ENCODE assay signal across 16 cellular contexts in genomic region chr18:75124551-75124950, GRCh38.
DNase-seq lines count a peak whose midpoint lies in the region; ATAC-seq and TF ChIP-seq lines count a peak whose summit lies in the region.
"Had no signal": no experiment of that assay in that cellular context is flagged by ENCODE, and none has a peak within 500 bp of the region (broad histone marks: within the 10 kb centered on the region; RNA-seq: fewer than 3 reads in every experiment).

No MANE protein-coding gene starts in this region.

- no peaks in the 10 kb centered on the region for H4K20me1 ChIP-seq in PC-3 (ENCODE audit: low read length)

- no peaks in the 10 kb centered on the region for H3F3A ChIP-seq in PC-3 (ENCODE audit: low read length, unreplicated experiment)

- no TSS peak for BruUV-seq in PC-3 (replicated peaks; lab: Mats Ljungman, UMichigan)

- H3K4me3 ChIP-seq in PC-3 (ENCODE audit: low read length) = peak overlapping the region; percentile 63
- H3K4me3 ChIP-seq in trophoblast cell (ENCODE audit: low read depth, low read length) = no peak overlapping the region

- no peaks in the 10 kb centered on the region for H3K9me3 Mint-ChIP-seq in osteocyte (ENCODE audit: unreplicated experiment)

- H3K14ac ChIP-seq in trophoblast cell (ENCODE audit: low read length) = no peak overlapping the region

- no peak overlapping the region for H3K4me3 Mint-ChIP-seq in osteocyte (ENCODE audit: unreplicated experiment)

- H3K27me3 Mint-ChIP-seq in osteocyte (ENCODE audit: unreplicated experiment) = peaks cover 3% of the 10 kb centered on the region

- H2AK5ac ChIP-seq in trophoblast cell (ENCODE audit: low read length) = no peak overlapping the region

- WGBS in trophoblast cell (ENCODE audit: extremely low coverage, insufficient coverage, insufficient read length) = no CpG with 5 or more reads among the region's 14 CpGs

- H3K23ac ChIP-seq in trophoblast cell (ENCODE audit: low read length) = no peak overlapping the region

- peak overlapping the region; percentile 79; the same call in 1 of the 2 replicates for H2AFZ ChIP-seq in PC-3 (ENCODE audit: low read length)
- no peak overlapping the region for H2AFZ ChIP-seq in trophoblast cell (ENCODE audit: insufficient read depth, low read length, poor library complexity)

- no peaks in the 10 kb centered on the region for H3K27me3 ChIP-seq in PC-3 (ENCODE audit: low read length)
- no peaks in the 10 kb centered on the region for H3K27me3 ChIP-seq in trophoblast cell (ENCODE audit: insufficient read depth, low read length)

- H4K8ac ChIP-seq in trophoblast cell (ENCODE audit: low read depth, low read length) = no peak overlapping the region

- H4K91ac ChIP-seq in trophoblast cell (ENCODE audit: low read depth, low read length) = no peak overlapping the region

- H3K36me3 Mint-ChIP-seq in osteocyte (ENCODE audit: unreplicated experiment) = no peaks in the 10 kb centered on the region
- H3K36me3 Mint-ChIP-seq: CD4-positive, alpha-beta memory T cell; IgD-negative memory B cell had no signal

- H3K4me1 Mint-ChIP-seq in osteocyte (ENCODE audit: unreplicated experiment) = peaks cover 10% of the 10 kb centered on the region

- TF ChIP-seq CTCF in PC-3 (conservative IDR thresholded peaks at IDR 0.05; ENCODE audit: low read depth, low read length) = no peak
- TF ChIP-seq CTCF in osteocyte (IDR thresholded peaks at IDR 0.05) = no peak

- H3K9me2 ChIP-seq in PC-3 (replicated peaks; ENCODE audit: low read length) = no peaks in the 10 kb centered on the region

- H2BK5ac ChIP-seq in trophoblast cell (ENCODE audit: low read depth, low read length, poor library complexity) = no peak overlapping the region

- ATAC-seq in PC-3 = no peak
- ATAC-seq in GM18858 (IDR thresholded peaks at IDR 0.05; ENCODE audit: unreplicated experiment) = no peak
- ATAC-seq in HG03280 (IDR thresholded peaks at IDR 0.05; ENCODE audit: unreplicated experiment) = no peak
- ATAC-seq: HCT116 had no signal

- no peak overlapping the region for H3K9ac ChIP-seq in PC-3 (ENCODE audit: low read length)
- no peak overlapping the region for H3K9ac ChIP-seq in trophoblast cell (ENCODE audit: low read length)

- no peaks in the 10 kb centered on the region for H3K36me3 ChIP-seq in PC-3 (ENCODE audit: low read depth, low read length)
- H3K36me3 ChIP-seq in trophoblast cell (ENCODE audit: control insufficient read depth in 1 of 2, insufficient read depth in 2 of 2, low read length in 2 of 2) = no peaks in the 10 kb centered on the region

- H3K27ac Mint-ChIP-seq in osteocyte (ENCODE audit: unreplicated experiment) = no peak overlapping the region
- H3K27ac Mint-ChIP-seq: CD4-positive, alpha-beta memory T cell; IgD-negative memory B cell had no signal

- H3K79me2 ChIP-seq in PC-3 (ENCODE audit: low read length) (no peaks in the 10 kb centered on the region), trophoblast cell (ENCODE audit: control insufficient read depth, insufficient read depth, low read length, poor library complexity) (no peaks in the 10 kb centered on the region)

- intact Hi-C loops in PC-3 (cut with micrococcal nuclease) = no loop called here

- no peak for DNase-seq in PC-3
- DNase-seq in cerebellum (ENCODE audit: low spot score) = peak; percentile 9
- peak; percentile 66 for DNase-seq in osteocyte (ENCODE audit: extremely low spot score, unreplicated experiment)
- no peak for DNase-seq in trophoblast cell
- no peak for DNase-seq in SKM-1 treated with dmso at 0.1 percent for 144 hours (lab: John Stamatoyannopoulos, UW; ENCODE audit: unreplicated experiment)
- DNase-seq: CD4-positive, alpha-beta memory T cell; COR-L47; DMS79 treated with DMSO at 0.1 percent for 48 hours; GF-D8; NCI-H1048; NCI-H526 treated with DMSO at 0.1 percent for 48 hours had no signal

- H3K4ac ChIP-seq in trophoblast cell (ENCODE audit: low read depth, low read length) = no peak overlapping the region

- no peak overlapping the region for H3K18ac ChIP-seq in trophoblast cell (ENCODE audit: low read length)

- no peak overlapping the region for H2BK120ac ChIP-seq in trophoblast cell (ENCODE audit: insufficient read depth, low read length, poor library complexity)

- H3K9me3 ChIP-seq in PC-3 (ENCODE audit: low read length) (no peaks in the 10 kb centered on the region), trophoblast cell (ENCODE audit: insufficient read depth, low read depth, low read length) (peaks cover 5% of the 10 kb centered on the region)

- H3K4me1 ChIP-seq in PC-3 (ENCODE audit: insufficient read depth, low read length) = no peaks in the 10 kb centered on the region; the same call in 1 of the 2 replicates
- peaks cover 0 to 3% of the 10 kb centered on the region in 2 experiments for H3K4me1 ChIP-seq in trophoblast cell (ENCODE audit: control insufficient read depth in 1 of 2, insufficient read depth in 2 of 2, low read length in 2 of 2)

- POLR2A ChIA-PET in PC-3 (lab: Charles Lee; ENCODE audit: unreplicated experiment) = no interaction called here

- peak overlapping the region; percentile 80; the same call in 1 of the 2 replicates for H3K4me2 ChIP-seq in PC-3 (ENCODE audit: low read length)
- no peak overlapping the region for H3K4me2 ChIP-seq in trophoblast cell (ENCODE audit: low read length)

- CTCF ChIA-PET in PC-3 (lab: Charles Lee) = no interaction called here

- no peak overlapping the region for H2BK12ac ChIP-seq in trophoblast cell (ENCODE audit: low read length)

- no peaks in the 10 kb centered on the region for H3K79me1 ChIP-seq in trophoblast cell (ENCODE audit: low read length)

- H4K12ac ChIP-seq in trophoblast cell (ENCODE audit: low read depth, low read length) = no peak overlapping the region

- H3K27ac ChIP-seq in PC-3 (ENCODE audit: low read length) (no peak overlapping the region), trophoblast cell (ENCODE audit: low read depth, low read length) (no peak overlapping the region)
- H3K27ac ChIP-seq: RWPE1 had no signal

Comparison
In these comparisons a context has a peak if more than half of its experiments do, and no peak if none do; other contexts are left out.
1. DNase-seq: peak in cerebellum (single experiment) and osteocyte (single experiment); none in PC-3 (single experiment), trophoblast cell (0 of 2) and SKM-1 treated with dmso at 0.1 percent for 144 hours (single experiment).